1 cellular context compared by ENCODE assay signal in the genomic region with DNA sequence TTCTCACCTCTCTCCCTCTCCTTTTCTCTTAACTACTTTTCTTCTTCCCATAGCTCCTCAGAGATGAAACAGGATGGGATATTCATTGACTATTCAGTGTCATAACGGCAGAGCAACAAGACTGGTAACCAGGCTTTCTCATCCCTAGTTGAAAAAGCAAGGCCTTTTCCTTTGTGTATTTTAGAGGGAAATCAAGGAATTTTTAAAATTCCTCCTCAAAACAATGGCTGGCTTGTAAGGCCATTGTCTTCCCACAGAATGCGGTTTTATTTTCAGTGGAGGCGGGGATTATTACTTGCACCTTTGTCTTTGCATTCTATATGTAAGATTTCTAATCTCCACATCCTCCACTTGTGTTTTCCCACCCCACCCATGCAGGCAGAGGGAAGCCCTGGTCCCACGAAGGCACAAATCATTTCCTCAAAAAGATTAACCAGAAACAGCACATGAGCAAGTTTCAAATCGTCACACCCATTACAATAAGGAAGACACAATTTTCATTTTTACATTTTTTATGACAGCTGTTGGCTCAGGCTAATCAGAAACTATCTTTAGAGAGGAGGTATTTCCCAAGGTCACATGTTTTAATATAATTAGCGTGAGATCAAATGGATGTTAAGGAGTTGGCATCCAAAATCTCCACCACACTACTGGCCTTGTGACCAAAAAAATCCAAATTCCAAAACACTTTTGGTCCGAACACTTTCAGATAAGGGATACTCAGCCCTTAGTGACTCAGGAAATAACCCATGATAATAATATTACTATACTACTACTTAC.
TF ChIP-seq lines count a peak whose summit lies in the region.

No MANE protein-coding gene starts in this region.

TF ChIP-seq in GM23338, 12 proteins besides CTCF, POLR2A, EP300 and RAD21:
- TF ChIP-seq JUNB (IDR thresholded peaks at IDR 0.05; ENCODE audit: unreplicated experiment) (no peak), ZNF331 (CRISPR knock-in tag; IDR thresholded peaks at IDR 0.05; ENCODE audit: low read depth) (no peak), NANOG (IDR thresholded peaks at IDR 0.05; ENCODE audit: borderline replicate concordance) (no peak), ZNF114 (CRISPR knock-in tag; IDR thresholded peaks at IDR 0.05) (no peak), POLR2AphosphoS5 (IDR thresholded peaks at IDR 0.05; ENCODE audit: low read depth) (no peak), EZH2phosphoT487 (IDR thresholded peaks at IDR 0.05; ENCODE audit: unreplicated experiment) (no peak), CREB1 (CRISPR knock-in tag; IDR thresholded peaks at IDR 0.05; ENCODE audit: low read depth) (no peak), EZH2 (IDR thresholded peaks at IDR 0.05; ENCODE audit: low read depth, unreplicated experiment) (no peak), STAT1 (IDR thresholded peaks at IDR 0.05; ENCODE audit: unreplicated experiment) (no peak), ETS1 (IDR thresholded peaks at IDR 0.05) (no peak)
- TF ChIP-seq, protein P1, sequence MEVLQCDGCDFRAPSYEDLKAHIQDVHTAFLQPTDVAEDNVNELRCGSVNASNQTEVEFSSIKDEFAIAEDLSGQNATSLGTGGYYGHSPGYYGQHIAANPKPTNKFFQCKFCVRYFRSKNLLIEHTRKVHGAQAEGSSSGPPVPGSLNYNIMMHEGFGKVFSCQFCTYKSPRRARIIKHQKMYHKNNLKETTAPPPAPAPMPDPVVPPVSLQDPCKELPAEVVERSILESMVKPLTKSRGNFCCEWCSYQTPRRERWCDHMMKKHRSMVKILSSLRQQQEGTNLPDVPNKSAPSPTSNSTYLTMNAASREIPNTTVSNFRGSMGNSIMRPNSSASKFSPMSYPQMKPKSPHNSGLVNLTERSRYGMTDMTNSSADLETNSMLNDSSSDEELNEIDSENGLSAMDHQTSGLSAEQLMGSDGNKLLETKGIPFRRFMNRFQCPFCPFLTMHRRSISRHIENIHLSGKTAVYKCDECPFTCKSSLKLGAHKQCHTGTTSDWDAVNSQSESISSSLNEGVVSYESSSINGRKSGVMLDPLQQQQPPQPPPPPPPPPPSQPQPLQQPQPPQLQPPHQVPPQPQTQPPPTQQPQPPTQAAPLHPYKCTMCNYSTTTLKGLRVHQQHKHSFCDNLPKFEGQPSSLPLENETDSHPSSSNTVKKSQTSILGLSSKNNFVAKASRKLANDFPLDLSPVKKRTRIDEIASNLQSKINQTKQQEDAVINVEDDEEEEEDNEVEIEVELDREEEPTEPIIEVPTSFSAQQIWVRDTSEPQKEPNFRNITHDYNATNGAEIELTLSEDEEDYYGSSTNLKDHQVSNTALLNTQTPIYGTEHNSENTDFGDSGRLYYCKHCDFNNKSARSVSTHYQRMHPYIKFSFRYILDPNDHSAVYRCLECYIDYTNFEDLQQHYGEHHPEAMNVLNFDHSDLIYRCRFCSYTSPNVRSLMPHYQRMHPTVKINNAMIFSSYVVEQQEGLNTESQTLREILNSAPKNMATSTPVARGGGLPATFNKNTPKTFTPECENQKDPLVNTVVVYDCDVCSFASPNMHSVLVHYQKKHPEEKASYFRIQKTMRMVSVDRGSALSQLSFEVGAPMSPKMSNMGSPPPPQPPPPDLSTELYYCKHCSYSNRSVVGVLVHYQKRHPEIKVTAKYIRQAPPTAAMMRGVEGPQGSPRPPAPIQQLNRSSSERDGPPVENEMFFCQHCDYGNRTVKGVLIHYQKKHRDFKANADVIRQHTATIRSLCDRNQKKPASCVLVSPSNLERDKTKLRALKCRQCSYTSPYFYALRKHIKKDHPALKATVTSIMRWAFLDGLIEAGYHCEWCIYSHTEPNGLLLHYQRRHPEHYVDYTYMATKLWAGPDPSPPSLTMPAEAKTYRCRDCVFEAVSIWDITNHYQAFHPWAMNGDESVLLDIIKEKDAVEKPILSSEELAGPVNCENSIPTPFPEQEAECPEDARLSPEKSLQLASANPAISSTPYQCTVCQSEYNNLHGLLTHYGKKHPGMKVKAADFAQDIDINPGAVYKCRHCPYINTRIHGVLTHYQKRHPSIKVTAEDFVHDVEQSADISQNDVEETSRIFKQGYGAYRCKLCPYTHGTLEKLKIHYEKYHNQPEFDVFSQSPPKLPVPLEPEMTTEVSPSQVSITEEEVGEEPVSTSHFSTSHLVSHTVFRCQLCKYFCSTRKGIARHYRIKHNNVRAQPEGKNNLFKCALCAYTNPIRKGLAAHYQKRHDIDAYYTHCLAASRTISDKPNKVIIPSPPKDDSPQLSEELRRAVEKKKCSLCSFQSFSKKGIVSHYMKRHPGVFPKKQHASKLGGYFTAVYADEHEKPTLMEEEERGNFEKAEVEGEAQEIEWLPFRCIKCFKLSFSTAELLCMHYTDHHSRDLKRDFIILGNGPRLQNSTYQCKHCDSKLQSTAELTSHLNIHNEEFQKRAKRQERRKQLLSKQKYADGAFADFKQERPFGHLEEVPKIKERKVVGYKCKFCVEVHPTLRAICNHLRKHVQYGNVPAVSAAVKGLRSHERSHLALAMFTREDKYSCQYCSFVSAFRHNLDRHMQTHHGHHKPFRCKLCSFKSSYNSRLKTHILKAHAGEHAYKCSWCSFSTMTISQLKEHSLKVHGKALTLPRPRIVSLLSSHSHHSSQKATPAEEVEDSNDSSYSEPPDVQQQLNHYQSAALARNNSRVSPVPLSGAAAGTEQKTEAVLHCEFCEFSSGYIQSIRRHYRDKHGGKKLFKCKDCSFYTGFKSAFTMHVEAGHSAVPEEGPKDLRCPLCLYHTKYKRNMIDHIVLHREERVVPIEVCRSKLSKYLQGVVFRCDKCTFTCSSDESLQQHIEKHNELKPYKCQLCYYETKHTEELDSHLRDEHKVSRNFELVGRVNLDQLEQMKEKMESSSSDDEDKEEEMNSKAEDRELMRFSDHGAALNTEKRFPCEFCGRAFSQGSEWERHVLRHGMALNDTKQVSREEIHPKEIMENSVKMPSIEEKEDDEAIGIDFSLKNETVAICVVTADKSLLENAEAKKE (CRISPR knock-in tag; IDR thresholded peaks at IDR 0.05): no peak
- TF ChIP-seq, protein P2, sequence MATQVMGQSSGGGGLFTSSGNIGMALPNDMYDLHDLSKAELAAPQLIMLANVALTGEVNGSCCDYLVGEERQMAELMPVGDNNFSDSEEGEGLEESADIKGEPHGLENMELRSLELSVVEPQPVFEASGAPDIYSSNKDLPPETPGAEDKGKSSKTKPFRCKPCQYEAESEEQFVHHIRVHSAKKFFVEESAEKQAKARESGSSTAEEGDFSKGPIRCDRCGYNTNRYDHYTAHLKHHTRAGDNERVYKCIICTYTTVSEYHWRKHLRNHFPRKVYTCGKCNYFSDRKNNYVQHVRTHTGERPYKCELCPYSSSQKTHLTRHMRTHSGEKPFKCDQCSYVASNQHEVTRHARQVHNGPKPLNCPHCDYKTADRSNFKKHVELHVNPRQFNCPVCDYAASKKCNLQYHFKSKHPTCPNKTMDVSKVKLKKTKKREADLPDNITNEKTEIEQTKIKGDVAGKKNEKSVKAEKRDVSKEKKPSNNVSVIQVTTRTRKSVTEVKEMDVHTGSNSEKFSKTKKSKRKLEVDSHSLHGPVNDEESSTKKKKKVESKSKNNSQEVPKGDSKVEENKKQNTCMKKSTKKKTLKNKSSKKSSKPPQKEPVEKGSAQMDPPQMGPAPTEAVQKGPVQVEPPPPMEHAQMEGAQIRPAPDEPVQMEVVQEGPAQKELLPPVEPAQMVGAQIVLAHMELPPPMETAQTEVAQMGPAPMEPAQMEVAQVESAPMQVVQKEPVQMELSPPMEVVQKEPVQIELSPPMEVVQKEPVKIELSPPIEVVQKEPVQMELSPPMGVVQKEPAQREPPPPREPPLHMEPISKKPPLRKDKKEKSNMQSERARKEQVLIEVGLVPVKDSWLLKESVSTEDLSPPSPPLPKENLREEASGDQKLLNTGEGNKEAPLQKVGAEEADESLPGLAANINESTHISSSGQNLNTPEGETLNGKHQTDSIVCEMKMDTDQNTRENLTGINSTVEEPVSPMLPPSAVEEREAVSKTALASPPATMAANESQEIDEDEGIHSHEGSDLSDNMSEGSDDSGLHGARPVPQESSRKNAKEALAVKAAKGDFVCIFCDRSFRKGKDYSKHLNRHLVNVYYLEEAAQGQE (IDR thresholded peaks at IDR 0.05; ENCODE audit: unreplicated experiment): no peak
